Comparison of ENCODE assay signal across 12 cellular contexts in the genomic region with DNA sequence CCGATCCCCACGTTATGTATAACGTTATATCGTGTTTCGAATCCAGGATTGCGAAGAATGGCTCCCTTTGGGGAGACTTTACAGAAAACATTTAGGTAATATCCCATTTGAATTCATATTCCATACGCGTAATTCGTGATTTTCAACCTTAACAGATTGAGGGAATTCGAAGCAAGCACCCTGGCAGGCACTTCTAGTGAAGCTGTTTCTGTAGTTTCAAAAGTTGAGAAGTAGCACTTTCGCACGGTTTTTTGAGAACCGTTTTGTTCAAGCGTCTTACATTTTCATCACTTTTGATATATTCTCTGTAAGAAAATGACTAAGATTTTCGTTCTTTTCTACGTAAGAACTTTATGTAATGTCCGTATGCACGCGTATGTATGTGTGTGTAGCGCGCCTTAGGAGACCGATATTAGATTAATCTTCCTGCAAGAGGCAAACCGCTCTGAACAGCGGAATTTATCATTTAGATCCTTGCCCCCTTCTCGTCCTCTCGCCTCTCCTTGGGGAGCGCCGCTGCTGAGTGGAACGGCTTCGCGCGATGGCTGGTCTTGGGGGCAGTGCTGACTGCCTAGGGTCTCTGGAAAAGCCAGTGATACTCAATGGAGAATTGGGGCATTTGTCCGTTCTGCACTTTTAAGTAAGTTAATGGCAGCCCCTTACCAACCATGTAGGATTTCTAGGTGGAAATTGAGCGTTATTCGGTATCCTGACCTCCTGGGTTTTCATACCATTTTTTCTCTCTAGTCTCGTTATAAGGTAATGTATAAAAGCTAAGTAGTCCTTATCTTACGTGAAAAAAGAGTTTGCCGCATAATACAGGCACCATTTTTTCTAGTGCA. TPM values are rescaled to one million over a fixed set of nuclear protein-coding genes. Genes with fewer than 3 reads are reported as not detected.
DNase-seq lines count a peak whose midpoint lies in the region; ATAC-seq and TF ChIP-seq lines count a peak whose summit lies in the region.
"Had no signal": no experiment of that assay in that cellular context is flagged by ENCODE, and none has a peak within 500 bp of the region (broad histone marks: within the 10 kb centered on the region; RNA-seq: fewer than 3 reads in every experiment).

No MANE protein-coding gene starts in this region.

- ATAC-seq in heart left ventricle (no peak), GM21515 (IDR thresholded peaks at IDR 0.05; ENCODE audit: unreplicated experiment) (no peak), HG03439 (IDR thresholded peaks at IDR 0.05; ENCODE audit: unreplicated experiment) (no peak)
- ATAC-seq: naive thymus-derived CD8-positive, alpha-beta T cell had no signal

- H3K4me3 ChIP-seq in heart left ventricle = peak overlapping the region in 10 of 12 donors; percentile 22 to 72 (median 59)
- H3K4me3 ChIP-seq in right atrium auricular region = peak overlapping the region in 1 of 2 donors; percentile 52
- peak overlapping the region in 56 of 59 donors; percentile 36 to 71 (median 54) for H3K4me3 ChIP-seq in dorsolateral prefrontal cortex
- peak overlapping the region; percentile 26 to 75 (median 42) for H3K4me3 ChIP-seq in tibial nerve
- H3K4me3 ChIP-seq: BLaER1 had no signal

- TF ChIP-seq CTCF in heart left ventricle (IDR thresholded peaks at IDR 0.05) (no peak), right atrium auricular region (IDR thresholded peaks at IDR 0.05) (no peak), dorsolateral prefrontal cortex (IDR thresholded peaks at IDR 0.05 in 54 of 56, conservative IDR thresholded peaks at IDR 0.05 in 2 of 56; ENCODE audit: low read depth in 1 of 56, partially characterized antibody in 56 of 56) (no peak), mesothelial cell of epicardium (IDR thresholded peaks at IDR 0.05; ENCODE audit: unreplicated experiment) (no peak), tibial nerve (IDR thresholded peaks at IDR 0.05) (no peak), GM10266 (IDR thresholded peaks at IDR 0.05; ENCODE audit: control insufficient read depth, insufficient read depth, low read depth, missing control alignments) (no peak)

- intact Hi-C loops in heart left ventricle (cut with DNase I) = loop anchor here in 1 of 10 donors (5.0 to 10.0 kb wide), 2 partner anchors 251 to 313 kb away; no protein-coding TSS in a partner anchor
- intact Hi-C loops in dorsolateral prefrontal cortex (cut with DNase I) = no loop called here

- DNase-seq in heart left ventricle (no peak), right atrium auricular region (ENCODE audit: low spot score) (no peak), dorsolateral prefrontal cortex (peak in 1 of 10 donors; percentile 20), mesothelial cell of epicardium (ENCODE audit: low spot score in 2 of 2, unreplicated experiment in 2 of 2) (no peak), tibial nerve (ENCODE audit: low spot score in 2 of 2) (no peak), GM10266 (ENCODE audit: extremely low spot score) (no peak)
- DNase-seq: naive thymus-derived CD8-positive, alpha-beta T cell; NCI-H146; RPMI8226 had no signal

- H3K36me3 ChIP-seq in heart left ventricle = no peaks in the 10 kb centered on the region
- H3K36me3 ChIP-seq in right atrium auricular region = no peaks in the 10 kb centered on the region
- no peaks in the 10 kb centered on the region for H3K36me3 ChIP-seq in tibial nerve
- H3K36me3 ChIP-seq: BLaER1 had no signal

- no peaks in the 10 kb centered on the region for H3K9me3 Mint-ChIP-seq in mesothelial cell of epicardium

- peaks cover 46% of the 10 kb centered on the region for H3K4me1 Mint-ChIP-seq in mesothelial cell of epicardium

- H3K9me3 ChIP-seq in heart left ventricle = no peaks in the 10 kb centered on the region
- H3K9me3 ChIP-seq in right atrium auricular region = no peaks in the 10 kb centered on the region
- no peaks in the 10 kb centered on the region for H3K9me3 ChIP-seq in tibial nerve

- 57 to 79% (median 75%) methylated on average over 38 of the region's 38 CpGs for WGBS in heart left ventricle, 4 donors
- WGBS in tibial nerve, 2 donors = 57% methylated on average over 38 of the region's 38 CpGs

- H3K27ac Mint-ChIP-seq in mesothelial cell of epicardium = peak overlapping the region; percentile 56

- no peak for TF ChIP-seq EP300 in tibial nerve (IDR thresholded peaks at IDR 0.05)

- peaks cover 1% of the 10 kb centered on the region for H3K36me3 Mint-ChIP-seq in mesothelial cell of epicardium

- peaks cover 0 to 20% (median 0%) of the 10 kb centered on the region in 12 donors for H3K4me1 ChIP-seq in heart left ventricle
- peaks cover 0 to 12% of the 10 kb centered on the region in 2 donors for H3K4me1 ChIP-seq in right atrium auricular region
- H3K4me1 ChIP-seq in tibial nerve = peaks cover 0 to 17% (median under 1%) of the 10 kb centered on the region in 4 donors

- peaks cover 82% of the 10 kb centered on the region for H3K27me3 Mint-ChIP-seq in mesothelial cell of epicardium (ENCODE audit: low read depth)

- peak overlapping the region; percentile 54 for H3K4me3 Mint-ChIP-seq in mesothelial cell of epicardium

- peaks cover 0 to 47% (median 0%) of the 10 kb centered on the region in 9 donors for H3K27me3 ChIP-seq in heart left ventricle
- no peaks in the 10 kb centered on the region for H3K27me3 ChIP-seq in right atrium auricular region
- H3K27me3 ChIP-seq in dorsolateral prefrontal cortex = peaks cover 0 to 16% (median 0%) of the 10 kb centered on the region in 45 donors
- peaks cover 0 to 3% of the 10 kb centered on the region in 2 donors for H3K27me3 ChIP-seq in tibial nerve
- H3K27me3 ChIP-seq: BLaER1 had no signal

- TF ChIP-seq POLR2A in heart left ventricle (IDR thresholded peaks at IDR 0.05) = no peak
- no peak for TF ChIP-seq POLR2A in tibial nerve (IDR thresholded peaks at IDR 0.05)

- peak overlapping the region; percentile 53 to 88 (median 72) for H3K27ac ChIP-seq in heart left ventricle
- peak overlapping the region in 1 of 2 donors; percentile 73 for H3K27ac ChIP-seq in right atrium auricular region
- peak overlapping the region in 25 of 59 donors; percentile 11 to 92 (median 68) for H3K27ac ChIP-seq in dorsolateral prefrontal cortex
- peak overlapping the region; percentile 50 to 92 (median 81) for H3K27ac ChIP-seq in tibial nerve
- H3K27ac ChIP-seq: BLaER1 had no signal

RNA-seq across cellular contexts. Expression of a gene that starts 4.8 kb away (rescaled TPM):
- total RNA-seq in heart left ventricle = under 1 TPM in 8 of 9 donors, not detected in 1; 0.09 to 0.99 (median 0.27) TPM
- under 1 TPM; 0.10 to 0.23 TPM for polyA plus RNA-seq in heart left ventricle
- total RNA-seq in right atrium auricular region = under 1 TPM; 0.83 to 0.85 TPM
- total RNA-seq in dorsolateral prefrontal cortex = 1 to 10 TPM in 9 of 120 experiments, under 1 TPM in 106, not detected in 5; 0.13 to 1.7 (median 0.49) TPM
- total RNA-seq in mesothelial cell of epicardium = 0.58 to 0.80 TPM (median 0.77 TPM) in 3 replicates
- 10 to 100 TPM in 1 of 4 donors, 1 to 10 TPM in 3; 5.2 to 11.1 (median 7.5) TPM for total RNA-seq in tibial nerve
- total RNA-seq: naive thymus-derived CD8-positive, alpha-beta T cell had no signal
- polyA plus RNA-seq: naive thymus-derived CD8-positive, alpha-beta T cell had no signal
